18 cellular contexts compared by ENCODE assay signal in genomic region chr12:47141459-47141858, GRCh38.
"Had no signal": no experiment of that assay in that cellular context is flagged by ENCODE, and none has a peak within 500 bp of the region (broad histone marks: within the 10 kb centered on the region; RNA-seq: fewer than 3 reads in every experiment).

No MANE protein-coding gene starts in this region.

- H3K27ac ChIP-seq: adrenal gland, left lung, stomach had no signal

- H3K36me3 ChIP-seq: adrenal gland, breast epithelium, left lung, sigmoid colon, stomach had no signal

- H3K4me3 Mint-ChIP-seq: activated CD4-positive, alpha-beta T cell treated with anti-CD3 and anti-CD28 coated beads for 36 hours; activated T-helper 1 cell treated with anti-CD3 and anti-CD28 coated beads, Interleukin-12 subunit alpha, Interleukin-12 subunit beta, Interleukin-2, Interleukin-4 antibody, amounts not matched to agents 30 ng/mL and 10 ng/mL and 1 ng/mL, durations not matched to agents 14 hours and 24 hours and 36 hours; nephron progenitor cell; stimulated activated effector memory CD8-positive, alpha-beta T cell treated with anti-CD3 and anti-CD28 coated beads, Interleukin-12 subunit alpha, Interleukin-12 subunit beta, amount 100 ng/mL, for 72 hours; T-helper 2 cell treated with Interferon-gamma antibody and Interleukin-4, amounts not matched to agents 5 μg/mL and 100 μg/mL, for 36 hours; type B pancreatic cell had no signal

- H3K4me1 ChIP-seq: adrenal gland, breast epithelium, stomach had no signal

- DNase-seq: activated CD4-positive, alpha-beta T cell treated with anti-CD3 and anti-CD28 coated beads for 36 hours; activated CD4-positive, alpha-beta T cell treated with anti-CD3 and anti-CD28 coated beads, Interleukin-2, amount 50 U/mL, for 48 hours; activated gamma-delta T cell treated with Interleukin-2 at 50 U/mL for 16 hours; adrenal gland; effector CD8-positive, alpha-beta T cell; left lung; nephron progenitor cell; nucleus accumbens; posterior cingulate gyrus; sigmoid colon; stimulated activated CD4-positive, alpha-beta T cell treated with anti-CD3 and anti-CD28 coated beads, Interleukin-4, amount 100 ng/mL, for 24 hours; stomach had no signal

- H3K4me1 Mint-ChIP-seq: nephron progenitor cell had no signal

- H3K36me3 Mint-ChIP-seq: stimulated activated effector memory CD8-positive, alpha-beta T cell treated with anti-CD3 and anti-CD28 coated beads, Interleukin-12 subunit alpha, Interleukin-12 subunit beta, amount 100 ng/mL, for 72 hours; type B pancreatic cell had no signal

- ATAC-seq: activated CD4-positive, alpha-beta T cell treated with anti-CD3 and anti-CD28 coated beads for 36 hours; activated naive CD4-positive, alpha-beta T cell treated with anti-CD3 and anti-CD28 coated beads, Interleukin-2, amount 50 U/mL, for 72 hours; left lung; stimulated activated effector memory CD8-positive, alpha-beta T cell treated with anti-CD3 and anti-CD28 coated beads, Interleukin-12 subunit alpha, Interleukin-12 subunit beta, amount 100 ng/mL, for 72 hours had no signal

- H3K27me3 Mint-ChIP-seq: activated CD4-positive, alpha-beta T cell treated with anti-CD3 and anti-CD28 coated beads for 36 hours had no signal

- H3K9me3 ChIP-seq: adrenal gland, left lung, sigmoid colon, stomach had no signal

- H3K27me3 ChIP-seq: adrenal gland, breast epithelium, left lung, sigmoid colon, stomach had no signal

- H3K9me3 Mint-ChIP-seq: T-helper 2 cell treated with Interferon-gamma antibody and Interleukin-4, amounts not matched to agents 5 μg/mL and 100 μg/mL, for 36 hours had no signal

- H3K27ac Mint-ChIP-seq: activated CD4-positive, alpha-beta T cell treated with anti-CD3 and anti-CD28 coated beads for 36 hours; activated T-helper 1 cell treated with anti-CD3 and anti-CD28 coated beads, Interleukin-12 subunit alpha, Interleukin-12 subunit beta, Interleukin-2, Interleukin-4 antibody, amounts not matched to agents 30 ng/mL and 10 ng/mL and 1 ng/mL, durations not matched to agents 14 hours and 24 hours and 36 hours; nephron progenitor cell; stimulated activated effector memory CD8-positive, alpha-beta T cell treated with anti-CD3 and anti-CD28 coated beads, Interleukin-12 subunit alpha, Interleukin-12 subunit beta, amount 100 ng/mL, for 72 hours; T-helper 2 cell treated with Interferon-gamma antibody and Interleukin-4, amounts not matched to agents 5 μg/mL and 100 μg/mL, for 36 hours; type B pancreatic cell had no signal

- H3K4me3 ChIP-seq: adrenal gland, breast epithelium, left lung, sigmoid colon, stomach had no signal
